12 cellular contexts compared by ENCODE assay signal in genomic region chr2:200741468-200742202, GRCh38.
DNase-seq lines count a peak whose midpoint lies in the region; ATAC-seq and TF ChIP-seq lines count a peak whose summit lies in the region.
"Had no signal": no experiment of that assay in that cellular context is flagged by ENCODE, and none has a peak within 500 bp of the region (broad histone marks: within the 10 kb centered on the region; RNA-seq: fewer than 3 reads in every experiment).

No MANE protein-coding gene starts in this region.

- peaks cover 17% of the 10 kb centered on the region for H3K27me3 Mint-ChIP-seq in nephron (ENCODE audit: low read depth)
- no peaks in the 10 kb centered on the region for H3K27me3 Mint-ChIP-seq in type B pancreatic cell
- H3K27me3 Mint-ChIP-seq in CD14-positive monocyte (ENCODE audit: low read depth in 3 of 3): peaks cover 0 to 11% (median 0%) of the 10 kb centered on the region in 3 donors

- intact Hi-C loops in esophagus squamous epithelium (cut with DNase I): no loop called here
- intact Hi-C loops in CD14-positive monocyte (cut with micrococcal nuclease): no loop called here

- DNase-seq in LNCaP clone FGC (ENCODE audit: low read depth) (peak; percentile 70), esophagus squamous epithelium (lab: John Stamatoyannopoulos, UW) (no peak), type B pancreatic cell (ENCODE audit: extremely low spot score, unreplicated experiment) (no peak), islet precursor cell (no peak), CD14-positive monocyte (ENCODE audit: low spot score) (no peak), mucosa of gallbladder (ENCODE audit: low spot score) (no peak)
- DNase-seq: activated T-cell treated with anti-CD3 and anti-CD28 coated beads, Interleukin-2, amount 50 U/mL, for 72 hours; NCI-H2029; stimulated activated CD4-positive, alpha-beta T cell treated with anti-CD3 and anti-CD28 coated beads, Interleukin-1b, Interleukin-23, amount 100 ng/mL, for 48 hours had no signal

- H3K27me3 ChIP-seq in esophagus squamous epithelium: no peaks in the 10 kb centered on the region

- no peak for ATAC-seq in HG02588 (IDR thresholded peaks at IDR 0.05; ENCODE audit: unreplicated experiment)
- ATAC-seq: activated T-cell treated with anti-CD3 and anti-CD28 coated beads, Interleukin-2, amount 50 U/mL, for 72 hours had no signal

- H3K4me3 ChIP-seq in LNCaP clone FGC (ENCODE audit: low read depth, low read length): no peak overlapping the region
- no peak overlapping the region for H3K4me3 ChIP-seq in esophagus squamous epithelium

- no peaks in the 10 kb centered on the region for H3K36me3 Mint-ChIP-seq in nephron (ENCODE audit: low read depth)
- no peaks in the 10 kb centered on the region for H3K36me3 Mint-ChIP-seq in type B pancreatic cell
- H3K36me3 Mint-ChIP-seq in CD14-positive monocyte: peaks cover 2 to 7% of the 10 kb centered on the region in 2 donors

- H3K4me1 ChIP-seq in esophagus squamous epithelium: peaks cover 5 to 39% (median 14%) of the 10 kb centered on the region in 3 donors

- H3K4me1 Mint-ChIP-seq in nephron: peaks cover 24% of the 10 kb centered on the region
- peaks cover 20% of the 10 kb centered on the region for H3K4me1 Mint-ChIP-seq in type B pancreatic cell (ENCODE audit: unreplicated experiment)
- H3K4me1 Mint-ChIP-seq in CD14-positive monocyte: no peaks in the 10 kb centered on the region

- no peaks in the 10 kb centered on the region for H3K36me3 ChIP-seq in esophagus squamous epithelium

- no peak overlapping the region for H3K4me3 Mint-ChIP-seq in nephron
- peak overlapping the region; percentile 42 for H3K4me3 Mint-ChIP-seq in type B pancreatic cell
- no peak overlapping the region for H3K4me3 Mint-ChIP-seq in CD14-positive monocyte
- H3K4me3 Mint-ChIP-seq: activated T-cell treated with anti-CD3 and anti-CD28 coated beads, Interleukin-2, amount 50 U/mL, for 72 hours; stimulated activated naive CD8-positive, alpha-beta T cell treated with anti-CD3 and anti-CD28 coated beads, Interleukin-15, Interleukin-2, amounts not matched to agents 100 ng/mL and 50 ng/mL, for 24 hours had no signal

- H3K27ac ChIP-seq in esophagus squamous epithelium: peak overlapping the region; percentile 38 to 83 (median 68)

- TF ChIP-seq CTCF in LNCaP clone FGC (IDR thresholded peaks at IDR 0.05; ENCODE audit: control insufficient read depth, extremely low read depth, insufficient read depth) (no peak), esophagus squamous epithelium (IDR thresholded peaks at IDR 0.05) (no peak), nephron (IDR thresholded peaks at IDR 0.05; ENCODE audit: unreplicated experiment in 3 of 3) (no peak), type B pancreatic cell (conservative IDR thresholded peaks at IDR 0.05) (no peak), CD14-positive monocyte (IDR thresholded peaks at IDR 0.05) (no peak)

- H3K9me3 Mint-ChIP-seq in nephron (no peaks in the 10 kb centered on the region), type B pancreatic cell (no peaks in the 10 kb centered on the region), CD14-positive monocyte (no peaks in the 10 kb centered on the region)
- H3K9me3 Mint-ChIP-seq: activated T-cell treated with anti-CD3 and anti-CD28 coated beads, Interleukin-2, amount 50 U/mL, for 72 hours; stimulated activated naive CD8-positive, alpha-beta T cell treated with anti-CD3 and anti-CD28 coated beads, Interleukin-15, Interleukin-2, amounts not matched to agents 100 ng/mL and 50 ng/mL, for 24 hours had no signal

- 58 to 61% methylated on average over 4 to 6 of the region's 8 CpGs for WGBS in esophagus squamous epithelium, 2 donors

- peak overlapping the region; percentile 41 to 86 (median 60) for H3K27ac Mint-ChIP-seq in nephron
- H3K27ac Mint-ChIP-seq in type B pancreatic cell: peak overlapping the region; percentile 84
- H3K27ac Mint-ChIP-seq in CD14-positive monocyte: no peak overlapping the region
- H3K27ac Mint-ChIP-seq: activated T-cell treated with anti-CD3 and anti-CD28 coated beads, Interleukin-2, amount 50 U/mL, for 72 hours; stimulated activated naive CD8-positive, alpha-beta T cell treated with anti-CD3 and anti-CD28 coated beads, Interleukin-15, Interleukin-2, amounts not matched to agents 100 ng/mL and 50 ng/mL, for 24 hours had no signal

- H3K9me3 ChIP-seq in esophagus squamous epithelium: no peaks in the 10 kb centered on the region

- no peak for TF ChIP-seq POLR2A in esophagus squamous epithelium (IDR thresholded peaks at IDR 0.05)

Comparison
In these comparisons a context has a peak if more than half of its experiments do, and no peak if none do; other contexts are left out.
1. H3K27ac Mint-ChIP-seq: peak in nephron (3 of 3) and type B pancreatic cell (single experiment); none in CD14-positive monocyte (0 of 7).